Comparison of ENCODE assay signal across 17 cellular contexts in genomic region chr6:122098091-122098769, GRCh38.
"Had no signal": no experiment of that assay in that cellular context is flagged by ENCODE, and none has a peak within 500 bp of the region (broad histone marks: within the 10 kb centered on the region; RNA-seq: fewer than 3 reads in every experiment).

No MANE protein-coding gene starts in this region.

- H3K36me3 ChIP-seq: colonic mucosa, spleen, thoracic aorta, upper lobe of right lung had no signal

- ATAC-seq: activated CD8-positive, alpha-beta T cell treated with anti-CD3 and anti-CD28 coated beads for 36 hours; natural killer cell; stimulated activated memory B cell treated with anti-CD40 and anti-IgM and Interleukin-4, amounts not matched to agents 10 μg/mL and 1 μg/mL and 100 μg/mL, for 72 hours; T-cell; upper lobe of right lung had no signal

- H3K4me3 ChIP-seq: colonic mucosa, spleen, thoracic aorta, upper lobe of right lung had no signal

- DNase-seq: activated CD4-positive, alpha-beta T cell treated with anti-CD3 and anti-CD28 coated beads, Interleukin-2, amount 10 ng/mL, durations not matched to agents 24 days and 14 days; activated CD4-positive, CD25-positive, alpha-beta regulatory T cell; activated CD8-positive, alpha-beta T cell treated with anti-CD3 and anti-CD28 coated beads for 36 hours; activated naive CD4-positive, alpha-beta T cell treated with Interleukin-2 at 50 U/mL for 16 hours; activated naive CD8-positive, alpha-beta T cell treated with anti-CD3 and anti-CD28 coated beads, Interleukin-2, amount 10 ng/mL, durations not matched to agents 7 days and 5 days; activated T-cell treated with anti-CD3 and anti-CD28 coated beads, Interleukin-2, amount 50 U/mL, for 24 hours; aorta; colonic mucosa; left cardiac atrium; natural killer cell; spleen; stimulated activated CD4-positive, alpha-beta T cell treated with anti-CD3 and anti-CD28 coated beads, Interleukin-4, amount 100 ng/mL, for 4 hours; T-cell; T-helper 9 cell; upper lobe of right lung had no signal

- H3K9me3 ChIP-seq: colonic mucosa, thoracic aorta, upper lobe of right lung had no signal

- H3K27ac ChIP-seq: colonic mucosa, spleen, thoracic aorta, upper lobe of right lung had no signal
